8 cellular contexts compared by ENCODE assay signal in genomic region chr1:6052543-6053205, GRCh38. TPM values are rescaled to one million over a fixed set of nuclear protein-coding genes. Genes with fewer than 3 reads are reported as not detected.
DNase-seq lines count a peak whose midpoint lies in the region; ATAC-seq and TF ChIP-seq lines count a peak whose summit lies in the region.

No MANE protein-coding gene starts in this region.

- POLR2A ChIA-PET in activated CD4-positive, alpha-beta T cell treated with anti-CD3 and anti-CD28 coated beads, Interleukin-2, amount 10 ng/mL, durations not matched to agents 7 days and 5 days (lab: Charles Lee), result no interaction called here

- TF ChIP-seq CTCF in GM13976 (IDR thresholded peaks at IDR 0.05; ENCODE audit: borderline replicate concordance, control extremely low read depth, extremely low read depth, insufficient read depth, missing control alignments), result no peak

- CTCF ChIA-PET in activated CD4-positive, alpha-beta T cell treated with anti-CD3 and anti-CD28 coated beads, Interleukin-2, amount 10 ng/mL, durations not matched to agents 7 days and 5 days (lab: Charles Lee), result interaction anchor here (0.8 kb wide), 1 partner anchor 67 kb away, joined by 4 read pairs; no protein-coding TSS in a partner anchor

- peak; percentile 77 for DNase-seq in AG08395 (ENCODE audit: low spot score)
- DNase-seq in GM13976 (ENCODE audit: low spot score), result peak; percentile 66
- peak; percentile 78 for DNase-seq in NCI-H2227 (lab: John Stamatoyannopoulos, UW; ENCODE audit: unreplicated experiment)
- DNase-seq in activated CD4-positive, alpha-beta T cell treated with anti-CD3 and anti-CD28 coated beads, Interleukin-2, amount 10 ng/mL, durations not matched to agents 7 days and 5 days, result peak; percentile 71
- DNase-seq in myocyte (ENCODE audit: low read depth), result peak; percentile 79
- DNase-seq in GF-D8 (lab: John Stamatoyannopoulos, UW), result no peak
- DNase-seq in NK-92 treated with Interleukin-12 subunit alpha and Interleukin-12 subunit beta, amount 100 ng/mL, for 24 hours (lab: John Stamatoyannopoulos, UW), result no peak

- peaks cover 39% of the 10 kb centered on the region for H3K36me3 Mint-ChIP-seq in activated CD4-positive, alpha-beta T cell treated with anti-CD3 and anti-CD28 coated beads, Interleukin-2, amount 10 ng/mL, durations not matched to agents 7 days and 5 days (ENCODE audit: low read depth)

- in situ Hi-C loops in GM13976 (cut with MboI; ENCODE audit: low sequenced_read_pairs, unreplicated experiment), result no loop called here

- ATAC-seq in esophagus mucosa, result peak; percentile 27

- no peaks in the 10 kb centered on the region for H3K9me3 Mint-ChIP-seq in activated CD4-positive, alpha-beta T cell treated with anti-CD3 and anti-CD28 coated beads, Interleukin-2, amount 10 ng/mL, durations not matched to agents 7 days and 5 days

- no peak overlapping the region for H3K27ac Mint-ChIP-seq in activated CD4-positive, alpha-beta T cell treated with anti-CD3 and anti-CD28 coated beads, Interleukin-2, amount 10 ng/mL, durations not matched to agents 7 days and 5 days

- no peaks in the 10 kb centered on the region for H3K27me3 Mint-ChIP-seq in activated CD4-positive, alpha-beta T cell treated with anti-CD3 and anti-CD28 coated beads, Interleukin-2, amount 10 ng/mL, durations not matched to agents 7 days and 5 days

- peaks cover 11% of the 10 kb centered on the region for H3K4me1 Mint-ChIP-seq in activated CD4-positive, alpha-beta T cell treated with anti-CD3 and anti-CD28 coated beads, Interleukin-2, amount 10 ng/mL, durations not matched to agents 7 days and 5 days

- no peak overlapping the region for H3K4me3 Mint-ChIP-seq in activated CD4-positive, alpha-beta T cell treated with anti-CD3 and anti-CD28 coated beads, Interleukin-2, amount 10 ng/mL, durations not matched to agents 7 days and 5 days

RNA-seq across cellular contexts. Expression of gene KCNAB2, which starts 7.0 kb away (rescaled TPM):
- 100 to 1,000 TPM; 258 to 294 TPM for total RNA-seq in activated CD4-positive, alpha-beta T cell treated with anti-CD3 and anti-CD28 coated beads, Interleukin-2, amount 10 ng/mL, durations not matched to agents 7 days and 5 days
- total RNA-seq in esophagus mucosa, result 3.6 TPM
- 1.2 and 1.8 TPM in 2 replicates for total RNA-seq in myocyte
- 3.0 TPM for polyA plus RNA-seq in myocyte (2012)

Comparison
In these comparisons a context has a peak if more than half of its experiments do, and no peak if none do; other contexts are left out.
1. DNase-seq: peak in AG08395 (single experiment), GM13976 (single experiment), NCI-H2227 (single experiment), activated CD4-positive, alpha-beta T cell treated with anti-CD3 and anti-CD28 coated beads, Interleukin-2, amount 10 ng/mL, durations not matched to agents 7 days and 5 days (single experiment) and myocyte (single experiment); none in GF-D8 (single experiment) and NK-92 treated with Interleukin-12 subunit alpha and Interleukin-12 subunit beta, amount 100 ng/mL, for 24 hours (single experiment).
2. RNA of gene KCNAB2, which starts 7.0 kb away (total RNA-seq): 258 to 294 TPM in activated CD4-positive, alpha-beta T cell treated with anti-CD3 and anti-CD28 coated beads, Interleukin-2, amount 10 ng/mL, durations not matched to agents 7 days and 5 days; 3.6 TPM in esophagus mucosa (single experiment) and 1.2 to 1.8 TPM in myocyte; every median in the first group is over 10 times any median in the second.